ENCODE assay signal across 1 cellular context in the genomic region with DNA sequence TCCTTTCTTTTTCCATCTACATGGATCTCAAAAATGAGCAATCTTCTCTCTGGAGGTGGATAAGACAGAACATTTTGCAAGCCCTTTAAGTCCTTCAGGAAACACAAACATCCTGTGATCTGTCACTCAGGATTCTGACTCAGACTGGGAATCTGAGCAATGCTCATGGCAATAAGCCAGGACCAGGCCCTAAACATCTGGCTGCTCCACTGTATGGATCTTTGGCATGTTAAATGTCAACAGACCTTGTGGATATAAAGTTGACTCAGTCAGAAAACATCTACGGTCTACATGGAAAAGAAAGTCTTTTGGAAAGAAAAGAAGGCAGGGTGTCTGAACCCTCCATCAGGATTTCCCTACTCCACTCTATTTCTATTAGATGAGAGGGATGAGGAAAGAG.
TF ChIP-seq lines count a peak whose summit lies in the region.

No MANE protein-coding gene starts in this region.

TF ChIP-seq in SK-N-SH, 30 proteins besides CTCF, POLR2A, EP300 and RAD21:
- TF ChIP-seq, protein P1, sequence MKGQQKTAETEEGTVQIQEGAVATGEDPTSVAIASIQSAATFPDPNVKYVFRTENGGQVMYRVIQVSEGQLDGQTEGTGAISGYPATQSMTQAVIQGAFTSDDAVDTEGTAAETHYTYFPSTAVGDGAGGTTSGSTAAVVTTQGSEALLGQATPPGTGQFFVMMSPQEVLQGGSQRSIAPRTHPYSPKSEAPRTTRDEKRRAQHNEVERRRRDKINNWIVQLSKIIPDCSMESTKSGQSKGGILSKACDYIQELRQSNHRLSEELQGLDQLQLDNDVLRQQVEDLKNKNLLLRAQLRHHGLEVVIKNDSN (IDR thresholded peaks at IDR 0.05; ENCODE audit: borderline replicate concordance, low read depth) = no peak
- TF ChIP-seq, protein P2, sequence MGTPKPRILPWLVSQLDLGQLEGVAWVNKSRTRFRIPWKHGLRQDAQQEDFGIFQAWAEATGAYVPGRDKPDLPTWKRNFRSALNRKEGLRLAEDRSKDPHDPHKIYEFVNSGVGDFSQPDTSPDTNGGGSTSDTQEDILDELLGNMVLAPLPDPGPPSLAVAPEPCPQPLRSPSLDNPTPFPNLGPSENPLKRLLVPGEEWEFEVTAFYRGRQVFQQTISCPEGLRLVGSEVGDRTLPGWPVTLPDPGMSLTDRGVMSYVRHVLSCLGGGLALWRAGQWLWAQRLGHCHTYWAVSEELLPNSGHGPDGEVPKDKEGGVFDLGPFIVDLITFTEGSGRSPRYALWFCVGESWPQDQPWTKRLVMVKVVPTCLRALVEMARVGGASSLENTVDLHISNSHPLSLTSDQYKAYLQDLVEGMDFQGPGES (IDR thresholded peaks at IDR 0.05; ENCODE audit: low read depth, low read length) = no peak
- TF ChIP-seq TCF12 (IDR thresholded peaks at IDR 0.05) = peak; percentile 98
- no peak for TF ChIP-seq CHD2 (IDR thresholded peaks at IDR 0.05; ENCODE audit: low read length, partially characterized antibody)
- TF ChIP-seq FOXJ3 (CRISPR knock-in tag; IDR thresholded peaks at IDR 0.05) = no peak
- no peak for TF ChIP-seq SMC3 (IDR thresholded peaks at IDR 0.05; ENCODE audit: low read depth, low read length)
- TF ChIP-seq NRF1 (IDR thresholded peaks at IDR 0.05; ENCODE audit: low read depth, low read length) = no peak
- TF ChIP-seq ELF1 (IDR thresholded peaks at IDR 0.05) = no peak
- TF ChIP-seq YY1 (IDR thresholded peaks at IDR 0.05; ENCODE audit: low read depth) = no peak; the same call in 1 of the 2 replicates
- TF ChIP-seq RXRA (IDR thresholded peaks at IDR 0.05; ENCODE audit: borderline replicate concordance, low read depth) = peak; percentile 73; the same call in 1 of the 2 replicates
- TF ChIP-seq GABPA (IDR thresholded peaks at IDR 0.05; ENCODE audit: low read depth) = no peak
- TF ChIP-seq, protein P3, sequence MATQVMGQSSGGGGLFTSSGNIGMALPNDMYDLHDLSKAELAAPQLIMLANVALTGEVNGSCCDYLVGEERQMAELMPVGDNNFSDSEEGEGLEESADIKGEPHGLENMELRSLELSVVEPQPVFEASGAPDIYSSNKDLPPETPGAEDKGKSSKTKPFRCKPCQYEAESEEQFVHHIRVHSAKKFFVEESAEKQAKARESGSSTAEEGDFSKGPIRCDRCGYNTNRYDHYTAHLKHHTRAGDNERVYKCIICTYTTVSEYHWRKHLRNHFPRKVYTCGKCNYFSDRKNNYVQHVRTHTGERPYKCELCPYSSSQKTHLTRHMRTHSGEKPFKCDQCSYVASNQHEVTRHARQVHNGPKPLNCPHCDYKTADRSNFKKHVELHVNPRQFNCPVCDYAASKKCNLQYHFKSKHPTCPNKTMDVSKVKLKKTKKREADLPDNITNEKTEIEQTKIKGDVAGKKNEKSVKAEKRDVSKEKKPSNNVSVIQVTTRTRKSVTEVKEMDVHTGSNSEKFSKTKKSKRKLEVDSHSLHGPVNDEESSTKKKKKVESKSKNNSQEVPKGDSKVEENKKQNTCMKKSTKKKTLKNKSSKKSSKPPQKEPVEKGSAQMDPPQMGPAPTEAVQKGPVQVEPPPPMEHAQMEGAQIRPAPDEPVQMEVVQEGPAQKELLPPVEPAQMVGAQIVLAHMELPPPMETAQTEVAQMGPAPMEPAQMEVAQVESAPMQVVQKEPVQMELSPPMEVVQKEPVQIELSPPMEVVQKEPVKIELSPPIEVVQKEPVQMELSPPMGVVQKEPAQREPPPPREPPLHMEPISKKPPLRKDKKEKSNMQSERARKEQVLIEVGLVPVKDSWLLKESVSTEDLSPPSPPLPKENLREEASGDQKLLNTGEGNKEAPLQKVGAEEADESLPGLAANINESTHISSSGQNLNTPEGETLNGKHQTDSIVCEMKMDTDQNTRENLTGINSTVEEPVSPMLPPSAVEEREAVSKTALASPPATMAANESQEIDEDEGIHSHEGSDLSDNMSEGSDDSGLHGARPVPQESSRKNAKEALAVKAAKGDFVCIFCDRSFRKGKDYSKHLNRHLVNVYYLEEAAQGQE (IDR thresholded peaks at IDR 0.05; ENCODE audit: low read depth, low read length) = peak; percentile 28; the same call in 1 of the 2 replicates
- TF ChIP-seq NFIC (IDR thresholded peaks at IDR 0.05; ENCODE audit: borderline replicate concordance) = peak; percentile 98
- peak; percentile 94 for TF ChIP-seq JUND (IDR thresholded peaks at IDR 0.05)
- TF ChIP-seq, protein P4, sequence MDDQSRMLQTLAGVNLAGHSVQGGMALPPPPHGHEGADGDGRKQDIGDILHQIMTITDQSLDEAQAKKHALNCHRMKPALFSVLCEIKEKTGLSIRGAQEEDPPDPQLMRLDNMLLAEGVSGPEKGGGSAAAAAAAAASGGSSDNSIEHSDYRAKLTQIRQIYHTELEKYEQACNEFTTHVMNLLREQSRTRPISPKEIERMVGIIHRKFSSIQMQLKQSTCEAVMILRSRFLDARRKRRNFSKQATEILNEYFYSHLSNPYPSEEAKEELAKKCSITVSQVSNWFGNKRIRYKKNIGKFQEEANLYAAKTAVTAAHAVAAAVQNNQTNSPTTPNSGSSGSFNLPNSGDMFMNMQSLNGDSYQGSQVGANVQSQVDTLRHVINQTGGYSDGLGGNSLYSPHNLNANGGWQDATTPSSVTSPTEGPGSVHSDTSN (IDR thresholded peaks at IDR 0.05) = peak; percentile 96
- peak; percentile 94 for TF ChIP-seq FOSL2 (IDR thresholded peaks at IDR 0.05; ENCODE audit: borderline replicate concordance, low read depth)
- peak; percentile 90 for TF ChIP-seq TEAD4 (IDR thresholded peaks at IDR 0.05; ENCODE audit: borderline replicate concordance, insufficient read depth)
- TF ChIP-seq TAF1 (IDR thresholded peaks at IDR 0.05; ENCODE audit: borderline replicate concordance, low read depth, low read length) = no peak
- TF ChIP-seq SIN3A (IDR thresholded peaks at IDR 0.05; ENCODE audit: borderline replicate concordance, low read depth, low read length) = no peak
- TF ChIP-seq POLR2AphosphoS5 (IDR thresholded peaks at IDR 0.05; ENCODE audit: low read depth, low read length) = peak; percentile 88
- TF ChIP-seq, protein P5, sequence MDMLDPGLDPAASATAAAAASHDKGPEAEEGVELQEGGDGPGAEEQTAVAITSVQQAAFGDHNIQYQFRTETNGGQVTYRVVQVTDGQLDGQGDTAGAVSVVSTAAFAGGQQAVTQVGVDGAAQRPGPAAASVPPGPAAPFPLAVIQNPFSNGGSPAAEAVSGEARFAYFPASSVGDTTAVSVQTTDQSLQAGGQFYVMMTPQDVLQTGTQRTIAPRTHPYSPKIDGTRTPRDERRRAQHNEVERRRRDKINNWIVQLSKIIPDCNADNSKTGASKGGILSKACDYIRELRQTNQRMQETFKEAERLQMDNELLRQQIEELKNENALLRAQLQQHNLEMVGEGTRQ (IDR thresholded peaks at IDR 0.05; ENCODE audit: borderline replicate concordance, low read depth, low read length) = no peak
- 0 out of 2 replicates have a peak, but pooled peaks have one; percentile 51 for TF ChIP-seq FOXM1 (IDR thresholded peaks at IDR 0.05; ENCODE audit: low read depth)
- no peak for TF ChIP-seq RFX5 (IDR thresholded peaks at IDR 0.05; ENCODE audit: low read length)
- no peak for TF ChIP-seq MXI1 (IDR thresholded peaks at IDR 0.05; ENCODE audit: low read depth, low read length)
- TF ChIP-seq GATA2 (CRISPR knock-in tag; IDR thresholded peaks at IDR 0.05) = no peak
- TF ChIP-seq, protein P6, sequence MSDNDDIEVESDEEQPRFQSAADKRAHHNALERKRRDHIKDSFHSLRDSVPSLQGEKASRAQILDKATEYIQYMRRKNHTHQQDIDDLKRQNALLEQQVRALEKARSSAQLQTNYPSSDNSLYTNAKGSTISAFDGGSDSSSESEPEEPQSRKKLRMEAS (IDR thresholded peaks at IDR 0.05; ENCODE audit: low read depth) = peak; percentile 66; the same call in 1 of the 2 replicates
- no peak for TF ChIP-seq EZH2phosphoT487 (IDR thresholded peaks at IDR 0.05; ENCODE audit: borderline replicate concordance, low read depth)
- TF ChIP-seq, protein P7, sequence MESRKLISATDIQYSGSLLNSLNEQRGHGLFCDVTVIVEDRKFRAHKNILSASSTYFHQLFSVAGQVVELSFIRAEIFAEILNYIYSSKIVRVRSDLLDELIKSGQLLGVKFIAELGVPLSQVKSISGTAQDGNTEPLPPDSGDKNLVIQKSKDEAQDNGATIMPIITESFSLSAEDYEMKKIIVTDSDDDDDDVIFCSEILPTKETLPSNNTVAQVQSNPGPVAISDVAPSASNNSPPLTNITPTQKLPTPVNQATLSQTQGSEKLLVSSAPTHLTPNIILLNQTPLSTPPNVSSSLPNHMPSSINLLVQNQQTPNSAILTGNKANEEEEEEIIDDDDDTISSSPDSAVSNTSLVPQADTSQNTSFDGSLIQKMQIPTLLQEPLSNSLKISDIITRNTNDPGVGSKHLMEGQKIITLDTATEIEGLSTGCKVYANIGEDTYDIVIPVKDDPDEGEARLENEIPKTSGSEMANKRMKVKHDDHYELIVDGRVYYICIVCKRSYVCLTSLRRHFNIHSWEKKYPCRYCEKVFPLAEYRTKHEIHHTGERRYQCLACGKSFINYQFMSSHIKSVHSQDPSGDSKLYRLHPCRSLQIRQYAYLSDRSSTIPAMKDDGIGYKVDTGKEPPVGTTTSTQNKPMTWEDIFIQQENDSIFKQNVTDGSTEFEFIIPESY (IDR thresholded peaks at IDR 0.05; ENCODE audit: borderline replicate concordance, low read depth) = peak; percentile 81; the same call in 1 of the 2 replicates
- TF ChIP-seq MEF2A (IDR thresholded peaks at IDR 0.05; ENCODE audit: borderline replicate concordance, low read depth) = no peak; the same call in 1 of the 2 replicates
- TF ChIP-seq RCOR1 (IDR thresholded peaks at IDR 0.05; ENCODE audit: low read length) = no peak
